1 cellular context compared by ENCODE assay signal in the genomic region with DNA sequence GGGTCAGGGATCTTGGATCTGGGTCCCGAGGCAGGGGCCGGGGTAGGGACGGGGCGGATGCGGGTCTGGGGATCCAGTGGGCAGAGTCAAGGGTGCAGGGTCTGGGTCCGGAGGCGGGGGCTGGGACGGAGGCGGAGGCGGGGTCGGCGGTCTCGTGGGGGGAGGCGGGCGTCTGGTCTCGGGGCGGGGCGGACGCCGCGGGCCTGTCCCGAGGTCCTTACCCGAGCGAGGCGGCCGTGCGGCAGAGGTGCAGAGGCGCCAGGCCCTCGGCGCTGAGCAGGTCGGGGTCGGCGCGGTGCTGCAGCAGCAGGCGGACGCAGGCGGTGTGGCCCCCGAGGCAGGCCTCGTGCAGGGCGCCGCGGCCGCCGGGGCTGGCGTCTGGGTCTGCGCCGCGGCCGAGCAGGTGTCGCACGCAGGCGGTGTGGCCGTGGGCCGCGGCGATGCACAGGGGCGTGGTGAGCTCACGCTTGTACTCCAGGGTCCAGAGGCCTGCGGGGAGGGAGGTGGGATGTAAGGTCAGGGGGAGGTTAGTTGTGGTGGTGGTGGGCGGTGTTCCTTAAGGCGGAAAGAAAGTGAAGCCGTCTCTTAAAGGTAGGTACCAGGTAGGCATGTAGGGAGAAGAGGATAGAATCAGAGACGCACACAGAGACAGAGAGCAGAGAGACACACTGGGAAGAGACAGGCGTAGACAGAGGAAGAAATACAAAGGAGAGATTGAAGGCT.
TF ChIP-seq lines count a peak whose summit lies in the region.

No MANE protein-coding gene starts in this region.

TF ChIP-seq in WTC11, 78 proteins besides CTCF, POLR2A, EP300 and RAD21 (continued from another document):
- TF ChIP-seq, protein P1, sequence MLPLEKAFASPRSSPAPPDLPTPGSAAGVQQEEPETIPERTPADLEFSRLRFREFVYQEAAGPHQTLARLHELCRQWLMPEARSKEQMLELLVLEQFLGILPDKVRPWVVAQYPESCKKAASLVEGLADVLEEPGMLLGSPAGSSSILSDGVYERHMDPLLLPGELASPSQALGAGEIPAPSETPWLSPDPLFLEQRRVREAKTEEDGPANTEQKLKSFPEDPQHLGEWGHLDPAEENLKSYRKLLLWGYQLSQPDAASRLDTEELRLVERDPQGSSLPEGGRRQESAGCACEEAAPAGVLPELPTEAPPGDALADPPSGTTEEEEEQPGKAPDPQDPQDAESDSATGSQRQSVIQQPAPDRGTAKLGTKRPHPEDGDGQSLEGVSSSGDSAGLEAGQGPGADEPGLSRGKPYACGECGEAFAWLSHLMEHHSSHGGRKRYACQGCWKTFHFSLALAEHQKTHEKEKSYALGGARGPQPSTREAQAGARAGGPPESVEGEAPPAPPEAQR (CRISPR knock-in tag; IDR thresholded peaks at IDR 0.05) = no peak
- TF ChIP-seq, protein P2, sequence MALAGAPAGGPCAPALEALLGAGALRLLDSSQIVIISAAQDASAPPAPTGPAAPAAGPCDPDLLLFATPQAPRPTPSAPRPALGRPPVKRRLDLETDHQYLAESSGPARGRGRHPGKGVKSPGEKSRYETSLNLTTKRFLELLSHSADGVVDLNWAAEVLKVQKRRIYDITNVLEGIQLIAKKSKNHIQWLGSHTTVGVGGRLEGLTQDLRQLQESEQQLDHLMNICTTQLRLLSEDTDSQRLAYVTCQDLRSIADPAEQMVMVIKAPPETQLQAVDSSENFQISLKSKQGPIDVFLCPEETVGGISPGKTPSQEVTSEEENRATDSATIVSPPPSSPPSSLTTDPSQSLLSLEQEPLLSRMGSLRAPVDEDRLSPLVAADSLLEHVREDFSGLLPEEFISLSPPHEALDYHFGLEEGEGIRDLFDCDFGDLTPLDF (CRISPR knock-in tag; IDR thresholded peaks at IDR 0.05) = no peak
- TF ChIP-seq, protein P3, sequence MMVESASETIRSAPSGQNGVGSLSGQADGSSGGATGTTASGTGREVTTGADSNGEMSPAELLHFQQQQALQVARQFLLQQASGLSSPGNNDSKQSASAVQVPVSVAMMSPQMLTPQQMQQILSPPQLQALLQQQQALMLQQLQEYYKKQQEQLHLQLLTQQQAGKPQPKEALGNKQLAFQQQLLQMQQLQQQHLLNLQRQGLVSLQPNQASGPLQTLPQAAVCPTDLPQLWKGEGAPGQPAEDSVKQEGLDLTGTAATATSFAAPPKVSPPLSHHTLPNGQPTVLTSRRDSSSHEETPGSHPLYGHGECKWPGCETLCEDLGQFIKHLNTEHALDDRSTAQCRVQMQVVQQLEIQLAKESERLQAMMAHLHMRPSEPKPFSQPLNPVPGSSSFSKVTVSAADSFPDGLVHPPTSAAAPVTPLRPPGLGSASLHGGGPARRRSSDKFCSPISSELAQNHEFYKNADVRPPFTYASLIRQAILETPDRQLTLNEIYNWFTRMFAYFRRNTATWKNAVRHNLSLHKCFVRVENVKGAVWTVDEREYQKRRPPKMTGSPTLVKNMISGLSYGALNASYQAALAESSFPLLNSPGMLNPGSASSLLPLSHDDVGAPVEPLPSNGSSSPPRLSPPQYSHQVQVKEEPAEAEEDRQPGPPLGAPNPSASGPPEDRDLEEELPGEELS (CRISPR knock-in tag; IDR thresholded peaks at IDR 0.05) = 0 out of 2 replicates have a peak, but pooled peaks have one; percentile 69
- TF ChIP-seq FOXP1 (CRISPR knock-in tag; IDR thresholded peaks at IDR 0.05; ENCODE audit: borderline replicate concordance) (peak; percentile 91), FOXK1 (CRISPR knock-in tag; IDR thresholded peaks at IDR 0.05) (0 out of 2 replicates have a peak, but pooled peaks have one; percentile 19)
- TF ChIP-seq, protein P4, sequence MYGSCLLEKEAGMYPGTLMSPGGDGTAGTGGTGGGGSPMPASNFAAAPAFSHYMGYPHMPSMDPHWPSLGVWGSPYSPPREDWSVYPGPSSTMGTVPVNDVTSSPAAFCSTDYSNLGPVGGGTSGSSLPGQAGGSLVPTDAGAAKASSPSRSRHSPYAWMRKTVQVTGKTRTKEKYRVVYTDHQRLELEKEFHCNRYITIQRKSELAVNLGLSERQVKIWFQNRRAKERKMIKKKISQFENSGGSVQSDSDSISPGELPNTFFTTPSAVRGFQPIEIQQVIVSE (CRISPR knock-in tag; IDR thresholded peaks at IDR 0.05; ENCODE audit: borderline replicate concordance) = no peak
